ENCODE assay signal across 24 cellular contexts in genomic region chr10:71083457-71083975, GRCh38.
DNase-seq lines count a peak whose midpoint lies in the region; TF ChIP-seq lines count a peak whose summit lies in the region.
"Had no signal": no experiment of that assay in that cellular context is flagged by ENCODE, and none has a peak within 500 bp of the region (broad histone marks: within the 10 kb centered on the region; RNA-seq: fewer than 3 reads in every experiment).

No MANE protein-coding gene starts in this region.

- no peak overlapping the region for H3K4me3 ChIP-seq in adrenal gland
- H3K4me3 ChIP-seq: ascending aorta, gastrocnemius medialis, HAP-1, smooth muscle cell had no signal

- no peaks in the 10 kb centered on the region for H3K4me1 ChIP-seq in adrenal gland (replicated peaks in 1 of 2)
- H3K4me1 ChIP-seq: gastrocnemius medialis had no signal

- H3K36me3 Mint-ChIP-seq in osteocyte (ENCODE audit: unreplicated experiment) = no peaks in the 10 kb centered on the region
- no peaks in the 10 kb centered on the region for H3K36me3 Mint-ChIP-seq in T-helper 2 cell treated with Interferon-gamma antibody and Interleukin-4, amounts not matched to agents 5 μg/mL and 100 μg/mL, for 36 hours (ENCODE audit: low read depth)
- H3K36me3 Mint-ChIP-seq: naive thymus-derived CD4-positive, alpha-beta T cell had no signal

- H3K36me3 ChIP-seq in adrenal gland (replicated peaks in 1 of 2) = no peaks in the 10 kb centered on the region
- H3K36me3 ChIP-seq: ascending aorta, gastrocnemius medialis, HAP-1 had no signal

- H3K9me3 Mint-ChIP-seq in osteocyte (ENCODE audit: unreplicated experiment) = no peaks in the 10 kb centered on the region
- no peaks in the 10 kb centered on the region for H3K9me3 Mint-ChIP-seq in T-helper 2 cell treated with Interferon-gamma antibody and Interleukin-4, amounts not matched to agents 5 μg/mL and 100 μg/mL, for 36 hours
- H3K9me3 Mint-ChIP-seq: activated CD4-positive, alpha-beta T cell treated with anti-CD3 and anti-CD28 coated beads, Interleukin-2, amount 10 ng/mL, durations not matched to agents 24 days and 14 days; central memory CD8-positive, alpha-beta T cell; naive thymus-derived CD4-positive, alpha-beta T cell; stimulated activated naive CD8-positive, alpha-beta T cell treated with anti-CD3 and anti-CD28 coated beads, Interleukin-15, Interleukin-2, amounts not matched to agents 100 ng/mL and 50 ng/mL, for 24 hours had no signal

- TF ChIP-seq CTCF in adrenal gland (IDR thresholded peaks at IDR 0.05) = no peak
- TF ChIP-seq CTCF in osteocyte (IDR thresholded peaks at IDR 0.05) = no peak

- 71 to 84% (median 80%) methylated on average over 4 to 7 of the region's 7 CpGs for WGBS in adrenal gland, 4 donors

- H3K27ac Mint-ChIP-seq in osteocyte (ENCODE audit: unreplicated experiment) = no peak overlapping the region
- H3K27ac Mint-ChIP-seq in T-helper 2 cell treated with Interferon-gamma antibody and Interleukin-4, amounts not matched to agents 5 μg/mL and 100 μg/mL, for 36 hours = no peak overlapping the region
- H3K27ac Mint-ChIP-seq: activated CD4-positive, alpha-beta T cell treated with anti-CD3 and anti-CD28 coated beads, Interleukin-2, amount 10 ng/mL, durations not matched to agents 24 days and 14 days; naive thymus-derived CD4-positive, alpha-beta T cell; stimulated activated naive CD8-positive, alpha-beta T cell treated with anti-CD3 and anti-CD28 coated beads, Interleukin-15, Interleukin-2, amounts not matched to agents 100 ng/mL and 50 ng/mL, for 24 hours had no signal

- no peak overlapping the region for H3K27ac ChIP-seq in adrenal gland
- H3K27ac ChIP-seq: ascending aorta, gastrocnemius medialis had no signal

- H3K9me3 ChIP-seq in adrenal gland (replicated peaks in 1 of 3) = no peaks in the 10 kb centered on the region
- H3K9me3 ChIP-seq: ascending aorta, gastrocnemius medialis, HAP-1 had no signal

- H3K27me3 Mint-ChIP-seq in osteocyte (ENCODE audit: unreplicated experiment) = peaks cover 21% of the 10 kb centered on the region
- H3K27me3 Mint-ChIP-seq in T-helper 2 cell treated with Interferon-gamma antibody and Interleukin-4, amounts not matched to agents 5 μg/mL and 100 μg/mL, for 36 hours (ENCODE audit: low read depth) = no peaks in the 10 kb centered on the region
- H3K27me3 Mint-ChIP-seq: activated CD4-positive, alpha-beta T cell treated with anti-CD3 and anti-CD28 coated beads, Interleukin-2, amount 10 ng/mL, durations not matched to agents 24 days and 14 days; central memory CD8-positive, alpha-beta T cell; stimulated activated naive CD8-positive, alpha-beta T cell treated with anti-CD3 and anti-CD28 coated beads, Interleukin-15, Interleukin-2, amounts not matched to agents 100 ng/mL and 50 ng/mL, for 24 hours had no signal

- DNase-seq in 8988T (peak; percentile 10), D341Med (ENCODE audit: low spot score) (peak; percentile 1), adrenal gland (peak in 4 of 7 donors; percentile 5 to 31 (median 7)), osteocyte (ENCODE audit: extremely low spot score, unreplicated experiment) (peak; percentile 71), NCI-H146 (lab: John Stamatoyannopoulos, UW) (no peak), putamen (ENCODE audit: low spot score) (no peak)
- DNase-seq in T-helper 2 cell treated with Interferon-gamma antibody and Interleukin-4, amounts not matched to agents 5 μg/mL and 100 μg/mL, for 36 hours (ENCODE audit: low spot score) = no peak
- DNase-seq: activated CD4-positive, alpha-beta T cell treated with anti-CD3 and anti-CD28 coated beads, Interleukin-2, amount 10 ng/mL, durations not matched to agents 24 days and 14 days; activated naive CD4-positive, alpha-beta T cell; effector CD8-positive, alpha-beta T cell; gastrocnemius medialis; Karpas-422; mesendoderm; NCI-H1092 treated with DMSO at 0.1 percent for 48 hours; NCI-H510A; NK-92 treated with Interleukin-12 subunit alpha and Interleukin-12 subunit beta, amount 100 ng/mL, for 24 hours; stimulated activated CD4-positive, alpha-beta T cell treated with anti-CD3 and anti-CD28 coated beads, Interleukin-4, amount 100 ng/mL, for 1 hour; SW 1271 had no signal

- intact Hi-C loops in adrenal gland (cut with DNase I) = no loop called here

- H3K4me3 Mint-ChIP-seq in osteocyte (ENCODE audit: unreplicated experiment) = no peak overlapping the region
- no peak overlapping the region for H3K4me3 Mint-ChIP-seq in T-helper 2 cell treated with Interferon-gamma antibody and Interleukin-4, amounts not matched to agents 5 μg/mL and 100 μg/mL, for 36 hours
- H3K4me3 Mint-ChIP-seq: activated CD4-positive, alpha-beta T cell treated with anti-CD3 and anti-CD28 coated beads, Interleukin-2, amount 10 ng/mL, durations not matched to agents 24 days and 14 days; central memory CD8-positive, alpha-beta T cell; naive thymus-derived CD4-positive, alpha-beta T cell; stimulated activated naive CD8-positive, alpha-beta T cell treated with anti-CD3 and anti-CD28 coated beads, Interleukin-15, Interleukin-2, amounts not matched to agents 100 ng/mL and 50 ng/mL, for 24 hours had no signal

- H3K4me1 Mint-ChIP-seq in osteocyte (ENCODE audit: unreplicated experiment) = no peaks in the 10 kb centered on the region
- no peaks in the 10 kb centered on the region for H3K4me1 Mint-ChIP-seq in T-helper 2 cell treated with Interferon-gamma antibody and Interleukin-4, amounts not matched to agents 5 μg/mL and 100 μg/mL, for 36 hours (ENCODE audit: low read depth)
- H3K4me1 Mint-ChIP-seq: activated CD4-positive, alpha-beta T cell treated with anti-CD3 and anti-CD28 coated beads, Interleukin-2, amount 10 ng/mL, durations not matched to agents 24 days and 14 days; central memory CD8-positive, alpha-beta T cell; naive thymus-derived CD4-positive, alpha-beta T cell had no signal

- no peaks in the 10 kb centered on the region for H3K27me3 ChIP-seq in adrenal gland
- H3K27me3 ChIP-seq: ascending aorta, gastrocnemius medialis had no signal

- no peak for TF ChIP-seq POLR2A in adrenal gland (IDR thresholded peaks at IDR 0.05)

Comparison
In these comparisons a context has a peak if more than half of its experiments do, and no peak if none do; other contexts are left out.
1. DNase-seq: peak in 8988T (single experiment), D341Med (single experiment), adrenal gland (4 of 7) and osteocyte (single experiment); none in NCI-H146 (single experiment), putamen (single experiment) and T-helper 2 cell treated with Interferon-gamma antibody and Interleukin-4, amounts not matched to agents 5 μg/mL and 100 μg/mL, for 36 hours (single experiment).